Comparison of ENCODE assay signal across 14 cellular contexts in the genomic region with DNA sequence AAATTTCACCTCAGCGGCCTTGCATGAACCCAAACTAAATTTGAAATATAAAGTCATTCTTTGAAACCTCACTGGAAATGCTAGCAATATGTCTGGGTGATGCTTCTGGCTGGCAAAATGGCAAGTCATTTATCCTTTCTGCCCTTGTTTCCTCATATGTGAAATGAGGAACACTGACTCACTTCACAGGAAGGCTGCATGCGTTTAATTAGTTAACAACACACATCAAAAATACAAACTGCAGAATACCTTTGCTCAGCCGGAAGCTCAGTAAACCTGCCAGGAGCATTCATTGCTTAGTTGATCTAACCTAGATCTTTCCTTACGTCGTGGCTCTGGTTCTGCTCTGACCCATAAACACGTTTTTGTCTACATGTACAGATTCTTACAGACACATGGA.
DNase-seq lines count a peak whose midpoint lies in the region; TF ChIP-seq lines count a peak whose summit lies in the region.
"Had no signal": no experiment of that assay in that cellular context is flagged by ENCODE, and none has a peak within 500 bp of the region (broad histone marks: within the 10 kb centered on the region; RNA-seq: fewer than 3 reads in every experiment).

No MANE protein-coding gene starts in this region.

- DNase-seq in activated CD4-positive, alpha-beta T cell treated with anti-CD3 and anti-CD28 coated beads for 48 hours, result peak; percentile 22
- DNase-seq in activated CD4-positive, alpha-beta T cell treated with anti-CD3 and anti-CD28 coated beads, Interleukin-2, amount 50 U/mL, for 1 hour, result no peak
- DNase-seq in MV-4-11 (lab: John Stamatoyannopoulos, UW), result peak; percentile 30
- peak; percentile 21 for DNase-seq in stimulated activated CD4-positive, alpha-beta T cell treated with anti-CD3 and anti-CD28 coated beads, Interleukin-4, amount 100 ng/mL, for 24 hours
- DNase-seq in lower leg skin (ENCODE audit: low spot score in 2 of 2), result no peak
- no peak for DNase-seq in LoVo (ENCODE audit: low spot score)
- no peak for DNase-seq in SJCRH30
- DNase-seq: amygdala, left ventricle myocardium inferior, NCI-H1417 treated with DMSO at 0.1 percent for 48 hours, NCI-H774, upper lobe of left lung had no signal

- no peak for TF ChIP-seq POLR2A in lower leg skin (IDR thresholded peaks at IDR 0.05)

- 54 to 70% methylated on average over 6 of the region's 6 CpGs for WGBS in lower leg skin, 2 donors

- peak overlapping the region; percentile 20 for H3K4me3 Mint-ChIP-seq in activated naive CD8-positive, alpha-beta T cell
- H3K4me3 Mint-ChIP-seq: neural progenitor cell had no signal

- H3K9me3 ChIP-seq in SJCRH30 (replicated peaks), result 0 out of 2 replicates have a peak, but pooled peaks cover 3% of the 10 kb centered on the region
- H3K9me3 ChIP-seq: left ventricle myocardium inferior, upper lobe of left lung had no signal

- no peak for TF ChIP-seq CTCF in lower leg skin (IDR thresholded peaks at IDR 0.05)

- H3K27ac Mint-ChIP-seq in activated naive CD8-positive, alpha-beta T cell, result peak overlapping the region; percentile 92
- H3K27ac Mint-ChIP-seq: neural progenitor cell had no signal

- H3K36me3 Mint-ChIP-seq in activated naive CD8-positive, alpha-beta T cell, result no peaks in the 10 kb centered on the region
- H3K36me3 Mint-ChIP-seq: neural progenitor cell had no signal

- no peaks in the 10 kb centered on the region for H3K27me3 ChIP-seq in SJCRH30
- H3K27me3 ChIP-seq: neural progenitor cell, upper lobe of left lung had no signal

- H3K27me3 Mint-ChIP-seq in activated naive CD8-positive, alpha-beta T cell, result no peaks in the 10 kb centered on the region

- H3K27ac ChIP-seq in SJCRH30, result no peak overlapping the region
- H3K27ac ChIP-seq: left ventricle myocardium inferior, neural progenitor cell, upper lobe of left lung had no signal

- no peaks in the 10 kb centered on the region for H3K36me3 ChIP-seq in SJCRH30
- H3K36me3 ChIP-seq: left ventricle myocardium inferior, neural progenitor cell, upper lobe of left lung had no signal

- H3K4me3 ChIP-seq in lower leg skin (ENCODE audit: low read depth, poor library complexity, severe bottlenecking) (no peak overlapping the region), SJCRH30 (no peak overlapping the region)
- H3K4me3 ChIP-seq: left ventricle myocardium inferior, neural progenitor cell, upper lobe of left lung had no signal

- no peaks in the 10 kb centered on the region for H3K9me3 Mint-ChIP-seq in activated naive CD8-positive, alpha-beta T cell (ENCODE audit: low read depth)
- H3K9me3 Mint-ChIP-seq: neural progenitor cell had no signal

- H3K4me1 Mint-ChIP-seq in activated naive CD8-positive, alpha-beta T cell (ENCODE audit: low read depth), result peaks cover 49% of the 10 kb centered on the region
- H3K4me1 Mint-ChIP-seq: neural progenitor cell had no signal

- H3K4me1 ChIP-seq in SJCRH30, result peaks cover 51% of the 10 kb centered on the region
- H3K4me1 ChIP-seq: left ventricle myocardium inferior, neural progenitor cell, upper lobe of left lung had no signal

- intact Hi-C loops in lower leg skin (cut with DNase I; ENCODE audit: low total_unique reads), result no loop called here

Comparison
In these comparisons a context has a peak if more than half of its experiments do, and no peak if none do; other contexts are left out.
1. DNase-seq: peak in activated CD4-positive, alpha-beta T cell treated with anti-CD3 and anti-CD28 coated beads for 48 hours (single experiment), MV-4-11 (single experiment) and stimulated activated CD4-positive, alpha-beta T cell treated with anti-CD3 and anti-CD28 coated beads, Interleukin-4, amount 100 ng/mL, for 24 hours (single experiment); none in activated CD4-positive, alpha-beta T cell treated with anti-CD3 and anti-CD28 coated beads, Interleukin-2, amount 50 U/mL, for 1 hour (single experiment), lower leg skin (0 of 2), LoVo (single experiment) and SJCRH30 (0 of 2).